6 cellular contexts compared by ENCODE assay signal in the genomic region with DNA sequence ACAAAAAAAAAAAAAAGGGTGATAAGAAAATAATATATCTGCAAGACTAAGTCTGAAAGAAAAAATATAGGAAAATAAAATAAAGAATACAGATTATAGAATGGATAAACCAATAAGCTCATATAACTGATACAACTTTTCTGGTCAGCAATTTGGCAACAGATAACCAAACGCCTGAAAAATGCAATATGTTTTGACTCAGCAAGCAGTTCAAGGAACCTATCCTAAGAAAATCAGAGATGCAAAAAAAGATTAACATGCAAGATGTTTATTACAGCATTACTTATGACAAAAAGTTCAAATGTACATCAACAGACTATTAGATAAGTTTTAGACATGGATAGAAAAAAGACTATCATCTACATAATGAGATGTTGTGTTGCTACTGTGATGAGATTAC.
"Had no signal": no experiment of that assay in that cellular context is flagged by ENCODE, and none has a peak within 500 bp of the region (broad histone marks: within the 10 kb centered on the region; RNA-seq: fewer than 3 reads in every experiment).

No MANE protein-coding gene starts in this region.

- DNase-seq: IMR-90, KBM-7, KG1 had no signal

- FAIRE-seq: HepG2, HTR-8/SVneo, K562 had no signal
